Comparison of ENCODE assay signal across 9 cellular contexts in genomic region chr11:2930705-2931415, GRCh38. TPM values are rescaled to one million over a fixed set of nuclear protein-coding genes. Genes with fewer than 3 reads are reported as not detected.
DNase-seq lines count a peak whose midpoint lies in the region; ATAC-seq, FAIRE-seq and TF ChIP-seq lines count a peak whose summit lies in the region.
"Had no signal": no experiment of that assay in that cellular context is flagged by ENCODE, and none has a peak within 500 bp of the region (broad histone marks: within the 10 kb centered on the region; RNA-seq: fewer than 3 reads in every experiment).

No MANE protein-coding gene starts in this region.

- peak overlapping the region; percentile 66 for H3K27ac ChIP-seq in GM23248

- H3K4me2 ChIP-seq in GM23248 (ENCODE audit: unreplicated experiment), result peak overlapping the region; percentile 79

- peak overlapping the region; percentile 78 for H3K4me3 ChIP-seq in GM23248

- DNase-seq in D721Med (ENCODE audit: insufficient read length, low spot score) (no peak), GM23248 (peak; percentile 48), NCI-H2196 treated with DMSO at 0.1 percent for 48 hours (lab: John Stamatoyannopoulos, UW; ENCODE audit: unreplicated experiment) (peak; percentile 78), Right ventricle myocardium superior (peak; percentile 76), posterior vena cava (ENCODE audit: low spot score) (peak; percentile 87), middle frontal gyrus (ENCODE audit: extremely low spot score, low spot score) (no peak)
- no peak for DNase-seq in activated T-helper 2 cell treated with anti-CD3 and anti-CD28 coated beads, Interferon-gamma antibody, Interleukin-2, Interleukin-4, amounts not matched to agents 10 μg/mL and 5 μg/mL and 100 μg/mL, durations not matched to agents 14 hours and 24 hours and 36 hours (ENCODE audit: low spot score)

- H3K27ac Mint-ChIP-seq in activated T-helper 2 cell treated with anti-CD3 and anti-CD28 coated beads, Interferon-gamma antibody, Interleukin-2, Interleukin-4, amounts not matched to agents 10 μg/mL and 5 μg/mL and 100 μg/mL, durations not matched to agents 14 hours and 24 hours and 36 hours, result peak overlapping the region; percentile 92

- in situ Hi-C loops in GM23248 (cut with MboI), result no loop called here

- H3K27me3 ChIP-seq in GM23248 (replicated peaks; ENCODE audit: insufficient read depth), result no peaks in the 10 kb centered on the region

- H3K27me3 Mint-ChIP-seq in activated T-helper 2 cell treated with anti-CD3 and anti-CD28 coated beads, Interferon-gamma antibody, Interleukin-2, Interleukin-4, amounts not matched to agents 10 μg/mL and 5 μg/mL and 100 μg/mL, durations not matched to agents 14 hours and 24 hours and 36 hours (ENCODE audit: low read depth), result peaks cover 15% of the 10 kb centered on the region

- no peaks in the 10 kb centered on the region for H3K36me3 ChIP-seq in GM23248 (ENCODE audit: low read depth)

- H3K4me1 Mint-ChIP-seq in activated T-helper 2 cell treated with anti-CD3 and anti-CD28 coated beads, Interferon-gamma antibody, Interleukin-2, Interleukin-4, amounts not matched to agents 10 μg/mL and 5 μg/mL and 100 μg/mL, durations not matched to agents 14 hours and 24 hours and 36 hours (ENCODE audit: low read depth), result peaks cover 24% of the 10 kb centered on the region

- H3K36me3 Mint-ChIP-seq in activated T-helper 2 cell treated with anti-CD3 and anti-CD28 coated beads, Interferon-gamma antibody, Interleukin-2, Interleukin-4, amounts not matched to agents 10 μg/mL and 5 μg/mL and 100 μg/mL, durations not matched to agents 14 hours and 24 hours and 36 hours (ENCODE audit: low read depth), result peaks cover 6% of the 10 kb centered on the region

- 52 to 56% methylated on average over 16 to 20 of the region's 21 CpGs for WGBS in GM23248 (ENCODE audit: low coverage in 1 of 2, low lambda C conversion rate in 2 of 2, missing lambda C conversion rate in 2 of 2), 2 experiments

- intact Hi-C loops in activated T-helper 2 cell treated with anti-CD3 and anti-CD28 coated beads, Interferon-gamma antibody, Interleukin-2, Interleukin-4, amounts not matched to agents 10 μg/mL and 5 μg/mL and 100 μg/mL, durations not matched to agents 14 hours and 24 hours and 36 hours (cut with micrococcal nuclease), result loop anchor here (1.0 to 5.0 kb wide), 3 partner anchors 29 to 62 kb away; partner anchors contain the start of gene NAP1L4
- intact Hi-C loops in Right ventricle myocardium superior (cut with DNase I) (no loop called here), posterior vena cava (cut with DNase I) (no loop called here)

- H3K9me2 ChIP-seq in GM23248 (ENCODE audit: insufficient read depth), result no peaks in the 10 kb centered on the region

- H3K79me2 ChIP-seq in GM23248 (ENCODE audit: insufficient read depth), result peaks cover 6% of the 10 kb centered on the region; the same call in 1 of the 2 replicates

- ATAC-seq in Right ventricle myocardium superior (ENCODE audit: poor library complexity) (peak; percentile 69), GM18873 (IDR thresholded peaks at IDR 0.05; ENCODE audit: low FRiP score, unreplicated experiment) (no peak)

- peak overlapping the region; percentile 59; the same call in 1 of the 2 replicates for H2AFZ ChIP-seq in GM23248

- H3F3A ChIP-seq in GM23248 (ENCODE audit: insufficient read depth), result peaks cover 8% of the 10 kb centered on the region; the same call in 1 of the 2 replicates

- H3K4me3 Mint-ChIP-seq in activated T-helper 2 cell treated with anti-CD3 and anti-CD28 coated beads, Interferon-gamma antibody, Interleukin-2, Interleukin-4, amounts not matched to agents 10 μg/mL and 5 μg/mL and 100 μg/mL, durations not matched to agents 14 hours and 24 hours and 36 hours (ENCODE audit: low read depth), result peak overlapping the region; percentile 82

- no peak for FAIRE-seq in D721Med (lab: Jason Lieb, UNC)

- no peaks in the 10 kb centered on the region for H4K20me1 ChIP-seq in GM23248 (ENCODE audit: insufficient read depth)

- TF ChIP-seq CTCF in D721Med (IDR thresholded peaks at IDR 0.05; ENCODE audit: insufficient read depth, missing control alignments), result peak; percentile 26

- peak overlapping the region; percentile 85 for H3K9ac ChIP-seq in GM23248

- H3K9me3 ChIP-seq in GM23248 (ENCODE audit: low read depth), result no peaks in the 10 kb centered on the region

- no peaks in the 10 kb centered on the region for H3K9me3 Mint-ChIP-seq in activated T-helper 2 cell treated with anti-CD3 and anti-CD28 coated beads, Interferon-gamma antibody, Interleukin-2, Interleukin-4, amounts not matched to agents 10 μg/mL and 5 μg/mL and 100 μg/mL, durations not matched to agents 14 hours and 24 hours and 36 hours

- peaks cover 14% of the 10 kb centered on the region for H3K4me1 ChIP-seq in GM23248 (ENCODE audit: insufficient read depth)

RNA-seq across cellular contexts. Expression of gene PHLDA2, which starts 1.6 kb away (rescaled TPM):
- 11.7 and 16.8 TPM in 2 replicates for total RNA-seq in GM23248 (2014; rRNA removed; shearing (Covaris generic))
- polyA plus RNA-seq in GM23248 (2016; fragmentation: Nextera tagmentation; extraction: Ambion mirVana), result 64.4 and 66.0 TPM in 2 replicates
- total RNA-seq in activated T-helper 2 cell treated with anti-CD3 and anti-CD28 coated beads, Interferon-gamma antibody, Interleukin-2, Interleukin-4, amounts not matched to agents 10 μg/mL and 5 μg/mL and 100 μg/mL, durations not matched to agents 14 hours and 24 hours and 36 hours, result 34.5 and 34.7 TPM in 2 replicates
- 1.1 TPM for total RNA-seq in Right ventricle myocardium superior
- 1 to 10 TPM; 4.6 to 8.1 TPM for total RNA-seq in posterior vena cava
- total RNA-seq: temporal lobe had no signal

RNA-seq across cellular contexts. Expression of gene CDKN1C, which starts 45.3 kb away (rescaled TPM):
- total RNA-seq in GM23248 (2014; rRNA removed; shearing (Covaris generic)), result 0.43 TPM in 1 of 2 replicates, not detected in the other
- 0.38 and 1.2 TPM in 2 replicates for polyA plus RNA-seq in GM23248 (2016; fragmentation: Nextera tagmentation; extraction: Ambion mirVana)
- 1.7 TPM in 2 replicates for total RNA-seq in activated T-helper 2 cell treated with anti-CD3 and anti-CD28 coated beads, Interferon-gamma antibody, Interleukin-2, Interleukin-4, amounts not matched to agents 10 μg/mL and 5 μg/mL and 100 μg/mL, durations not matched to agents 14 hours and 24 hours and 36 hours
- 37.7 TPM for total RNA-seq in Right ventricle myocardium superior
- 10 to 100 TPM; 23.6 to 58.8 TPM for total RNA-seq in posterior vena cava

Comparison
In these comparisons a context has a peak if more than half of its experiments do, and no peak if none do; other contexts are left out.
1. DNase-seq: peak in GM23248 (single experiment), NCI-H2196 treated with DMSO at 0.1 percent for 48 hours (single experiment), Right ventricle myocardium superior (single experiment) and posterior vena cava (single experiment); none in D721Med (single experiment), activated T-helper 2 cell treated with anti-CD3 and anti-CD28 coated beads, Interferon-gamma antibody, Interleukin-2, Interleukin-4, amounts not matched to agents 10 μg/mL and 5 μg/mL and 100 μg/mL, durations not matched to agents 14 hours and 24 hours and 36 hours (single experiment) and middle frontal gyrus (single experiment).